25 cellular contexts compared by ENCODE assay signal in genomic region chr11:11115475-11115874, GRCh38.
"Had no signal": no experiment of that assay in that cellular context is flagged by ENCODE, and none has a peak within 500 bp of the region (broad histone marks: within the 10 kb centered on the region; RNA-seq: fewer than 3 reads in every experiment).

No MANE protein-coding gene starts in this region.

- H3K4me3 ChIP-seq: ascending aorta, body of pancreas, MG63, SK-N-MC had no signal

- H3K4me3 Mint-ChIP-seq: T-cell had no signal

- H3K27me3 ChIP-seq: ascending aorta, body of pancreas, MG63 had no signal

- H3K27me3 Mint-ChIP-seq: T-cell had no signal

- H3K27ac ChIP-seq: ascending aorta, body of pancreas, SK-N-MC had no signal

- DNase-seq: activated CD4-positive, alpha-beta T cell treated with anti-CD3 and anti-CD28 coated beads for 48 hours; activated CD4-positive, alpha-beta T cell treated with anti-CD3 and anti-CD28 coated beads, Interleukin-2, amount 50 U/mL, for 48 hours; activated T-cell treated with anti-CD3 and anti-CD28 coated beads for 4 hours; activated T-cell treated with anti-CD3 and anti-CD28 coated beads, Interleukin-2, amount 50 U/mL, for 48 hours; amniotic stem cell; body of pancreas; central memory CD4-positive, alpha-beta T cell; MG63; NCI-H1105; NCI-H1436; NCI-H1694 treated with DMSO at 0.1 percent for 48 hours; NCI-H2029 treated with DMSO at 0.1 percent for 48 hours; NCI-H345; NCI-H510A; NCI-H526 treated with DMSO at 0.1 percent for 48 hours; NCI-H82; NK-92 treated with Interleukin-12 subunit alpha and Interleukin-12 subunit beta, amount 100 ng/mL, for 24 hours; OCI-M1; RPMI8226; T-cell had no signal

- H3K27ac Mint-ChIP-seq: T-cell had no signal

- H3K4me1 ChIP-seq: ascending aorta, body of pancreas had no signal

- H3K36me3 ChIP-seq: ascending aorta, MG63 had no signal

- ATAC-seq: activated CD4-positive, CD25-positive, alpha-beta regulatory T cell treated with anti-CD3 and anti-CD28 coated beads, Interleukin-2, amount 50 U/mL, for 24 hours; body of pancreas; Panc1; Right ventricle myocardium inferior had no signal
